In genomic region chr9:131398204-131398603, GRCh38 we compare ENCODE assay signal across 9 cellular contexts. TPM values are rescaled to one million over a fixed set of nuclear protein-coding genes. Genes with fewer than 3 reads are reported as not detected.
A peak's percentile ranks its signal among the peaks of the same experiment; 100 is the strongest.
DNase-seq lines count a peak whose midpoint lies in the region; ATAC-seq, FAIRE-seq and TF ChIP-seq lines count a peak whose summit lies in the region.
"Had no signal": no experiment of that assay in that cellular context is flagged by ENCODE, and none has a peak within 500 bp of the region (broad histone marks: within the 10 kb centered on the region; RNA-seq: fewer than 3 reads in every experiment).

No MANE protein-coding gene starts in this region.

- peak overlapping the region; percentile 81 for H3K4me3 Mint-ChIP-seq in natural killer cell

- TF ChIP-seq CTCF in K562 (IDR thresholded peaks at IDR 0.05 in 2 of 3, conservative IDR thresholded peaks at IDR 0.05 in 1 of 3; ENCODE audit: insufficient read depth in 2 of 3, low read depth in 1 of 3, low read length in 3 of 3), result no peak
- TF ChIP-seq CTCF in natural killer cell (IDR thresholded peaks at IDR 0.05), result no peak

- H3K36me3 Mint-ChIP-seq in natural killer cell, result no peaks in the 10 kb centered on the region

- H3K9me1 ChIP-seq in K562 (ENCODE audit: control insufficient read depth, insufficient read depth, low read length), result peaks cover 11% of the 10 kb centered on the region

- peak overlapping the region; percentile 39 for H3K4me2 ChIP-seq in K562 (ENCODE audit: insufficient read depth, low read length)

- H3K36me3 ChIP-seq in K562 (ENCODE audit: control insufficient read depth, insufficient read depth, low read length), result peaks cover 45% of the 10 kb centered on the region

- peaks cover 62% of the 10 kb centered on the region for H4K20me1 ChIP-seq in K562 (replicated peaks; ENCODE audit: control insufficient read depth, insufficient read depth, low read length)

- H3K9ac ChIP-seq in K562 (ENCODE audit: insufficient read depth in 1 of 2, low read depth in 2 of 2, low read length in 2 of 2), result peak overlapping the region in 1 of 2 experiments; percentile 79; a peak in 1 of 4 replicates

- CTCF ChIA-PET in K562 (lab: Yijun Ruan, JAX; ENCODE audit: low intra/inter-chr PET ratio), result no interaction called here

- WGBS in K562 (ENCODE audit: insufficient coverage, low coverage, missing lambda C conversion rate), result 14% methylated on average over 9 of the region's 9 CpGs

- intact Hi-C loops in K562 (cut with micrococcal nuclease), result no loop called here
- intact Hi-C loops in natural killer cell (cut with micrococcal nuclease), result loop anchor here (5.0 kb wide), 1 partner anchor 146 kb away; no protein-coding TSS in a partner anchor

- H3K27me3 ChIP-seq in K562 (ENCODE audit: control insufficient read depth in 2 of 2, insufficient read depth in 2 of 2, low read length in 2 of 2), result no peaks in the 10 kb centered on the region

- no peak overlapping the region for H3K27ac ChIP-seq in K562 (ENCODE audit: extremely low read depth, low read depth, low read length)

- H3K4me1 Mint-ChIP-seq in natural killer cell, result peaks cover 71 to 79% of the 10 kb centered on the region in 2 donors

- FAIRE-seq in GM12892 (lab: Jason Lieb, UNC) (peak; percentile 90), K562 (lab: Jason Lieb, UNC) (peak; percentile 26)
- FAIRE-seq: islet of Langerhans had no signal

- H3K27me3 Mint-ChIP-seq in natural killer cell (ENCODE audit: low read depth in 2 of 2), result no peaks in the 10 kb centered on the region

- H3K9me3 ChIP-seq in K562 (replicated peaks; ENCODE audit: control insufficient read depth, insufficient read depth, low read depth, low read length), result no peaks in the 10 kb centered on the region

- H3K4me3 ChIP-seq in K562, result no peak overlapping the region; the same call in 1 of the 2 replicates

- DNase-seq in GM12892 (ENCODE audit: insufficient read length), result no peak
- DNase-seq in OCI-M1 (lab: John Stamatoyannopoulos, UW), result peak; percentile 23
- DNase-seq in K562 (ENCODE audit: extremely low read depth in 1 of 4, low spot score in 3 of 4), result peak; percentile 4 to 42 (median 10)
- peak; percentile 37 for DNase-seq in natural killer cell
- DNase-seq in glomerular visceral epithelial cell (ENCODE audit: extremely low spot score), result no peak
- no peak for DNase-seq in GOT3 (lab: John Stamatoyannopoulos, UW)
- no peak for DNase-seq in RKO (ENCODE audit: low spot score)

- H3K9me3 Mint-ChIP-seq in natural killer cell, result no peaks in the 10 kb centered on the region

- POLR2A ChIA-PET in K562 (lab: Yijun Ruan, JAX), result interaction anchor here (0.6 to 5.5 kb wide), 7 partner anchors 9 to 107 kb away, joined by 3 to 78 read pairs (median 4); no protein-coding TSS in a partner anchor

- H3K27ac Mint-ChIP-seq in natural killer cell, result peak overlapping the region; percentile 92 to 93

- BruUV-seq in K562 (replicated peaks; lab: Mats Ljungman, UMichigan), result no TSS peak

- H3K4me1 ChIP-seq in K562 (replicated peaks in 1 of 2; ENCODE audit: control insufficient read depth in 2 of 2, insufficient read depth in 2 of 2, low read length in 2 of 2), result peaks cover 26 to 37% of the 10 kb centered on the region in 2 experiments

- peaks cover 88% of the 10 kb centered on the region for H3K79me2 ChIP-seq in K562 (ENCODE audit: control insufficient read depth, insufficient read depth, low read length)

- TF ChIP-seq POLR2A in GM12892 (IDR thresholded peaks at IDR 0.05; ENCODE audit: low read depth, low read length) (0 out of 2 replicates have a peak, but pooled peaks have one; percentile 54), K562 (conservative IDR thresholded peaks at IDR 0.05) (no peak)

- TF ChIP-seq RAD21 in K562 (CRISPR knock-in tag; conservative IDR thresholded peaks at IDR 0.05 in 1 of 2, IDR thresholded peaks at IDR 0.05 in 1 of 2), result no peak

- no peak overlapping the region for H2AFZ ChIP-seq in K562 (ENCODE audit: low read depth, low read length)

- ATAC-seq in K562, result no peak
- ATAC-seq in natural killer cell, result peak; percentile 9 to 41 (median 40)
- ATAC-seq in GM19463 (IDR thresholded peaks at IDR 0.05; ENCODE audit: unreplicated experiment), result no peak

- no peak for TF ChIP-seq EP300 in K562 (IDR thresholded peaks at IDR 0.05; ENCODE audit: low read length)

- in situ Hi-C loops in K562 (cut with MboI), result no loop called here

TF ChIP-seq in K562, 482 proteins besides CTCF, POLR2A, EP300 and RAD21 (continues in another document):
- TF ChIP-seq TEAD1 (CRISPR knock-in tag; IDR thresholded peaks at IDR 0.05) (0 out of 4 replicates have a peak, but pooled peaks of 1 of the 2 experiments have one; percentile 56), SPI1 (IDR thresholded peaks at IDR 0.05; ENCODE audit: borderline replicate concordance, low read depth, low read length) (peak; percentile 47; the same call in 1 of the 2 replicates), SOX6 (IDR thresholded peaks at IDR 0.05) (peak; percentile 19; the same call in 1 of the 2 replicates), ZNF431 (CRISPR knock-in tag; IDR thresholded peaks at IDR 0.05) (peak; percentile 15; the same call in 1 of the 2 replicates), CTBP1 (IDR thresholded peaks at IDR 0.05; ENCODE audit: borderline replicate concordance) (peak; percentile 63; the same call in 1 of the 2 replicates), ETV6 (IDR thresholded peaks at IDR 0.05; ENCODE audit: borderline replicate concordance in 1 of 2, low read depth in 2 of 2, low read length in 1 of 2) (peak in 1 of 2 experiments; percentile 55; a peak in 1 of 4 replicates), ETV6 (CRISPR knock-in tag; IDR thresholded peaks at IDR 0.05; ENCODE audit: borderline replicate concordance) (no peak), ARID1B (IDR thresholded peaks at IDR 0.05) (no peak), GABPA (tag; conservative IDR thresholded peaks at IDR 0.05; ENCODE audit: low read depth) (peak; percentile 63)

RNA-seq across cellular contexts. Expression of gene PRRC2B, which starts 4.3 kb away (rescaled TPM):
- polyA plus RNA-seq in GM12892 (2012; ENCODE audit: missing spikeins), result 44.9 TPM
- total RNA-seq in K562 (2011; cell fraction: chromatin; rRNA removed; ENCODE audit: low replicate concordance), result 283 and 387 TPM in 2 replicates
- total RNA-seq in K562 (2011; cell fraction: nucleolus; rRNA removed), result 121 and 133 TPM in 2 replicates
- 150 and 188 TPM in 2 replicates for total RNA-seq in K562 (2011; cell fraction: nucleoplasm; rRNA removed)
- total RNA-seq in K562 (2014; rRNA removed) (30.9 and 31.7 TPM in 2 replicates), K562 (2014; rRNA removed; fragmentation: Illumina TruSeq; extraction: Trizol) (31.7 and 32.1 TPM in 2 replicates), K562 (2015; rRNA removed; fragmentation: Illumina TruSeq; extraction: Trizol) (24.6 and 24.7 TPM in 2 replicates), K562 (2021) (125 and 126 TPM in 2 replicates), natural killer cell (100 to 1,000 TPM; 249 to 275 (median 274) TPM)
- polyA plus RNA-seq in K562 (2011; rRNA removed) (20.1 and 25.4 TPM in 2 replicates), K562 (2014; fragmentation: Illumina TruSeq; extraction: Trizol) (51.4 and 64.0 TPM in 2 replicates), K562 (2014; fragmentation: Nextera tagmentation; extraction: Ambion mirVana) (under 1 TPM; 0.34 to 0.77 TPM), K562 (2014; rRNA removed) (33.7 and 37.5 TPM in 2 replicates)
- polyA plus RNA-seq in K562 (2011; cell fraction: cytosol; rRNA removed), result 16.5 and 20.1 TPM in 2 replicates
- 66.4 and 83.2 TPM in 2 replicates for polyA plus RNA-seq in K562 (2011; cell fraction: nucleus; rRNA removed)
- 56.0 and 68.0 TPM in 2 replicates for polyA plus RNA-seq in K562 (2012)
- polyA minus RNA-seq in K562 (2011; rRNA and poly(A)+ RNA removed), result 49.8 and 53.3 TPM in 2 replicates
- polyA minus RNA-seq in K562 (2011; cell fraction: cytosol; rRNA and poly(A)+ RNA removed), result 36.5 and 47.7 TPM in 2 replicates
- 26.8 and 39.9 TPM in 2 replicates for polyA minus RNA-seq in K562 (2011; cell fraction: nucleus; rRNA and poly(A)+ RNA removed)

Comparison
In these comparisons a context has a peak if more than half of its experiments do, and no peak if none do; other contexts are left out.
1. DNase-seq: peak in OCI-M1 (single experiment), K562 (4 of 4) and natural killer cell (single experiment); none in GM12892 (single experiment), glomerular visceral epithelial cell (single experiment), GOT3 (single experiment) and RKO (single experiment).
2. ATAC-seq: peak in natural killer cell (3 of 3); none in K562 (single experiment) and GM19463 (single experiment).